8 cellular contexts compared by ENCODE assay signal in genomic region chr7:5704534-5704922, GRCh38.
DNase-seq lines count a peak whose midpoint lies in the region; ATAC-seq, FAIRE-seq and TF ChIP-seq lines count a peak whose summit lies in the region.

No MANE protein-coding gene starts in this region.

- H3K4me3 ChIP-seq in A673 (ENCODE audit: low read depth, low read length, poor library complexity, severe bottlenecking) (no peak overlapping the region), colonic mucosa (no peak overlapping the region)

- peak; percentile 94 for TF ChIP-seq CTCF in A673 (conservative IDR thresholded peaks at IDR 0.05; ENCODE audit: low read depth, low read length)
- TF ChIP-seq CTCF in colonic mucosa (IDR thresholded peaks at IDR 0.05), result peak; percentile 85

- no peak overlapping the region for H3K9ac ChIP-seq in colonic mucosa (ENCODE audit: low read depth in 2 of 2, low read length in 2 of 2)

- BruUV-seq in A673 (replicated peaks; lab: Mats Ljungman, UMichigan), result no TSS peak

- intact Hi-C loops in A673 (cut with micrococcal nuclease; ENCODE audit: unreplicated experiment), result loop anchor here (2.0 kb wide), 1 partner anchor 210 kb away; no protein-coding TSS in a partner anchor
- intact Hi-C loops in colonic mucosa (cut with DNase I), result no loop called here
- intact Hi-C loops in left colon (cut with DNase I, micrococcal nuclease), result loop anchor here in 1 of 2 donors (10.0 kb wide), 1 partner anchor 210 kb away; no protein-coding TSS in a partner anchor

- H3K9me3 ChIP-seq in A673 (ENCODE audit: low read depth, low read length, poor library complexity, severe bottlenecking), result no peaks in the 10 kb centered on the region
- H3K9me3 ChIP-seq in colonic mucosa, result no peaks in the 10 kb centered on the region

- no peaks in the 10 kb centered on the region for H3K27me3 ChIP-seq in A673 (replicated peaks; ENCODE audit: insufficient read depth, low read depth, low read length, poor library complexity)
- no peaks in the 10 kb centered on the region for H3K27me3 ChIP-seq in colonic mucosa

- CTCF ChIA-PET in A673 (lab: Charles Lee), result no interaction called here

- H3K27ac ChIP-seq in A673 (ENCODE audit: low read depth, low read length, poor library complexity, severe bottlenecking), result no peak overlapping the region
- H3K27ac ChIP-seq in colonic mucosa, result no peak overlapping the region

- H3K4me1 ChIP-seq in A673 (ENCODE audit: insufficient read depth, low read length, poor library complexity, severe bottlenecking) (peaks cover 7% of the 10 kb centered on the region), colonic mucosa (no peaks in the 10 kb centered on the region)

- peak; percentile 86 for ATAC-seq in left colon
- no peak for ATAC-seq in HG03135 (IDR thresholded peaks at IDR 0.05; ENCODE audit: unreplicated experiment)

- POLR2A ChIA-PET in A673 (lab: Charles Lee; ENCODE audit: low non-redundant PET), result no interaction called here

- DNase-seq in A673 (ENCODE audit: low spot score), result peak; percentile 85
- peak; percentile 54 for DNase-seq in GM19239 (ENCODE audit: insufficient read length, low spot score)
- DNase-seq in NCI-H345 (lab: John Stamatoyannopoulos, UW), result peak; percentile 62
- peak; percentile 56 to 57 for DNase-seq in activated CD4-positive, alpha-beta T cell treated with anti-CD3 and anti-CD28 coated beads for 24 hours (ENCODE audit: low read depth in 2 of 2)
- peak; percentile 76 for DNase-seq in colonic mucosa
- peak; percentile 59 to 81 for DNase-seq in left colon
- peak; percentile 74 to 76 for DNase-seq in stimulated activated CD4-positive, alpha-beta T cell treated with anti-CD3 and anti-CD28 coated beads, Interleukin-2, amount 100 ng/mL, for 24 hours

- FAIRE-seq in GM19239 (lab: Jason Lieb, UNC), result peak; percentile 63

- H3K36me3 ChIP-seq in A673 (ENCODE audit: insufficient read depth, low read length, poor library complexity, severe bottlenecking) (peaks cover 33% of the 10 kb centered on the region), colonic mucosa (peaks cover 12% of the 10 kb centered on the region)
